ENCODE assay signal across 8 cellular contexts in the genomic region with DNA sequence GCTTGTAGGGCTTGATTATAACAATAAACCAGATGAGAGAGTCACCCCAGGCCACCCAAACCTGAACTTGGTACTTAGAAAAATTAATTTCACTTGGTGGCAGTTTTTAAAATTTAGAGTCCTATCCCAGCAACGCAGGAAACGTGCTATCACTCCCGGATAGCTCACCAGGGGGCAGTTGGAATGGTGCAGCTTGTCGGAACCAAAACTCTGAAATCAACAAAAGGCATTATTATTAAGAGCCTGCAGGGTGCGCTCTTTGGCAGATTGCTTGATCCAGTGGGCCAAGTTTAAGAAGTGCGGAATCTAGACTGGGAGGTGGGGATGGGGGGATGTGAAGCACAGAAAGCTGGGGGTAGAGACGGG. TPM values are rescaled to one million over a fixed set of nuclear protein-coding genes. Genes with fewer than 3 reads are reported as not detected.
DNase-seq lines count a peak whose midpoint lies in the region; ATAC-seq lines count a peak whose summit lies in the region.

No MANE protein-coding gene starts in this region.

- DNase-seq in COR-L47 (lab: John Stamatoyannopoulos, UW) (peak; percentile 73), NCI-H69 (lab: John Stamatoyannopoulos, UW) (peak; percentile 85), amniotic epithelial cell (ENCODE audit: low read depth) (peak; percentile 73), left cardiac atrium (peak; percentile 50), pons (ENCODE audit: low spot score) (peak; percentile 79)

- ATAC-seq in HG03442 (IDR thresholded peaks at IDR 0.05; ENCODE audit: unreplicated experiment) = peak; percentile 35
- ATAC-seq in left cardiac atrium = peak; percentile 31 to 33
- ATAC-seq in GM21423 (IDR thresholded peaks at IDR 0.05; ENCODE audit: unreplicated experiment) = no peak
- no peak for ATAC-seq in HG03139 (IDR thresholded peaks at IDR 0.05; ENCODE audit: unreplicated experiment)

- intact Hi-C loops in left cardiac atrium (cut with DNase I) = no loop called here

RNA-seq across cellular contexts. Expression of gene FRAS1, which starts 2.4 kb away (rescaled TPM):
- 1 to 10 TPM; 5.0 to 5.2 TPM for total RNA-seq in left cardiac atrium

Comparison
In these comparisons a context has a peak if more than half of its experiments do, and no peak if none do; other contexts are left out.
1. ATAC-seq: peak in HG03442 (single experiment) and left cardiac atrium (2 of 2); none in GM21423 (single experiment) and HG03139 (single experiment).
2. Peak in every context shown above with its lines, with median percentiles within 50 percentile points of each other: DNase-seq.